ENCODE assay signal across 23 cellular contexts in the genomic region with DNA sequence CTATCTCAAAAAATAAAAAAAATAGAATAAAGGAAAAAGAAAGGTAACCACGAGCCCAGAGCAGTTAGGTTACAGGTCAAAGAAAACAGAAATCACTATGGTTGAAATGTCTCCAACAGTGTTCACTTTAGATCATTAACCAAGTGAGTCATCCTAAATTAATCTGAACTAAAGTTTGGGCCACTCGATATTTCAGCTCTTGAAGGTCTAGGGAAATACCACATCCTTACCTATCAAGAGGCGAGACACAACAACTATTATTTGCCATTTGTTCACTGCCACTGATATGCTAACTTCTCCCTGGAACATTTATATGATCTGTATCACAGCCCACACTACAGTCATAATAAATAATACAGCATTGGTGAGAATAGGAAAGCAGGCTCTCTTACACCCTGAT.
DNase-seq lines count a peak whose midpoint lies in the region; ATAC-seq, FAIRE-seq and TF ChIP-seq lines count a peak whose summit lies in the region.
"Had no signal": no experiment of that assay in that cellular context is flagged by ENCODE, and none has a peak within 500 bp of the region (broad histone marks: within the 10 kb centered on the region; RNA-seq: fewer than 3 reads in every experiment).

No MANE protein-coding gene starts in this region.

- no peak overlapping the region for H3K4me3 ChIP-seq in left lung
- H3K4me3 ChIP-seq: breast epithelium, colonic mucosa, spleen, stomach had no signal

- intact Hi-C loops in left lung (cut with DNase I) = no loop called here

- no peaks in the 10 kb centered on the region for H3K9me3 ChIP-seq in left lung
- H3K9me3 ChIP-seq: breast epithelium, colonic mucosa, spleen, stomach had no signal

- H3K4me1 Mint-ChIP-seq in type B pancreatic cell (ENCODE audit: unreplicated experiment) = peaks cover 13% of the 10 kb centered on the region

- no peak overlapping the region for H3K4me3 Mint-ChIP-seq in type B pancreatic cell
- H3K4me3 Mint-ChIP-seq: endodermal cell; mesothelial cell of epicardium; T-helper 1 cell treated with Interleukin-12 subunit alpha and Interleukin-12 subunit beta and Interleukin-4 antibody, amounts not matched to agents 30 μg/mL and 1 μg/mL, for 36 hours had no signal

- H3K27me3 Mint-ChIP-seq in type B pancreatic cell = no peaks in the 10 kb centered on the region

- H3K36me3 Mint-ChIP-seq in type B pancreatic cell = no peaks in the 10 kb centered on the region
- H3K36me3 Mint-ChIP-seq: mesothelial cell of epicardium had no signal

- ATAC-seq in left lung (peak; percentile 67), HG03432 (IDR thresholded peaks at IDR 0.05; ENCODE audit: unreplicated experiment) (no peak), GM18909 (IDR thresholded peaks at IDR 0.05; ENCODE audit: poor library complexity, unreplicated experiment) (no peak)

- H3K27ac ChIP-seq in left lung = no peak overlapping the region
- H3K27ac ChIP-seq: breast epithelium, colonic mucosa, spleen, stomach had no signal

- no peaks in the 10 kb centered on the region for H3K9me3 Mint-ChIP-seq in type B pancreatic cell
- H3K9me3 Mint-ChIP-seq: endodermal cell; mesothelial cell of epicardium; T-helper 1 cell treated with Interleukin-12 subunit alpha and Interleukin-12 subunit beta and Interleukin-4 antibody, amounts not matched to agents 30 μg/mL and 1 μg/mL, for 36 hours had no signal

- no peaks in the 10 kb centered on the region for H3K27me3 ChIP-seq in left lung
- H3K27me3 ChIP-seq: breast epithelium, colonic mucosa, spleen, stomach had no signal

- H3K36me3 ChIP-seq in left lung = no peaks in the 10 kb centered on the region
- H3K36me3 ChIP-seq: breast epithelium, colonic mucosa, spleen, stomach had no signal

- TF ChIP-seq POLR2A in H54 (IDR thresholded peaks at IDR 0.05; ENCODE audit: low read depth, low read length) = no peak

- DNase-seq in H54 (ENCODE audit: insufficient read length, low spot score) (no peak), RPMI7951 (ENCODE audit: low read depth) (peak; percentile 32), left lung (no peak), type B pancreatic cell (ENCODE audit: extremely low spot score, unreplicated experiment) (no peak)
- DNase-seq in activated T-cell treated with anti-CD3 and anti-CD28 coated beads, Interleukin-2, amount 50 U/mL, for 1 hour = no peak
- DNase-seq: activated CD8-positive, alpha-beta memory T cell treated with anti-CD3 and anti-CD28 coated beads, Interleukin-2, amount 50 U/mL, for 4 hours; activated effector memory CD4-positive, alpha-beta T cell treated with Interleukin-2 at 50 U/mL for 16 hours; colonic mucosa; COR-L47; endodermal cell; GOT3; left cardiac atrium; NCI-H1417; NCI-H526; SIG-M5; spleen; stimulated activated CD4-positive, alpha-beta T cell treated with anti-CD3 and anti-CD28 coated beads, Interleukin-4, amount 100 ng/mL, for 4 hours; stomach had no signal

- H3K4me1 ChIP-seq in left lung = no peaks in the 10 kb centered on the region
- H3K4me1 ChIP-seq: breast epithelium, colonic mucosa, spleen, stomach had no signal

- TF ChIP-seq CTCF in left lung (IDR thresholded peaks at IDR 0.05) = no peak
- TF ChIP-seq CTCF in type B pancreatic cell (conservative IDR thresholded peaks at IDR 0.05) = no peak

- peak; percentile 86 for FAIRE-seq in H54 (lab: Jason Lieb, UNC)

- H3K27ac Mint-ChIP-seq in type B pancreatic cell = peak overlapping the region; percentile 57
- H3K27ac Mint-ChIP-seq: mesothelial cell of epicardium; T-helper 1 cell treated with Interleukin-12 subunit alpha and Interleukin-12 subunit beta and Interleukin-4 antibody, amounts not matched to agents 30 μg/mL and 1 μg/mL, for 36 hours had no signal
